In the genomic region with DNA sequence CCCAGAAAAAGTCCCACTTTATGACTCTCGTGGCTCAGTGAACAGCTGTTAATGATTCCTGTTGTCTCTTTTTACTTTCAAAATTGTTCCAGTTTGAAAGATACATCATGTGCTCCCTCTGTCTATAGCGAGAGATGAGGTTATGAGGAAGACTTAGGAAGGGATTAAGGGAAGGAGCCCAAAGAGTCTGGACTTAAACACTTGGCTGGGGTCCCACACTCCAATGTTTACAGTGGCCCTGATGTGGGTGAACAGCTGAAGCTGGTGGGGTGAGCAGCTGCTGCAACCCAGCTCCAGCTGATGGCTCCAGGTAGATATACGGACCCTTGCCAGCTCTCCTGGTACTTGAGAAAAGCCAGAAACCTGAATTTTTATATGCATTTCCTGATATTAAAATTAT, we compare ENCODE assay signal across 21 cellular contexts.
DNase-seq lines count a peak whose midpoint lies in the region; ATAC-seq and TF ChIP-seq lines count a peak whose summit lies in the region.
"Had no signal": no experiment of that assay in that cellular context is flagged by ENCODE, and none has a peak within 500 bp of the region (broad histone marks: within the 10 kb centered on the region; RNA-seq: fewer than 3 reads in every experiment).

No MANE protein-coding gene starts in this region.

- no peaks in the 10 kb centered on the region for H4K20me1 ChIP-seq in BLaER1 treated with 17β-estradiol and CSF1 and Interleukin-3, amounts not matched to agents 10 nM and 100 nM

- no peaks in the 10 kb centered on the region for H3K27me3 ChIP-seq in BLaER1 treated with 17β-estradiol and CSF1 and Interleukin-3, amounts not matched to agents 10 nM and 100 nM
- H3K27me3 ChIP-seq in psoas muscle (ENCODE audit: insufficient read depth in 3 of 3, low read length in 2 of 3), result no peaks in the 10 kb centered on the region
- H3K27me3 ChIP-seq: BE2C, SJSA1 had no signal

- no peaks in the 10 kb centered on the region for H3K9me3 Mint-ChIP-seq in activated T-helper 17 cell treated with anti-CD3 and anti-CD28 coated beads, Interleukin-2, amount 50 U/mL, for 72 hours
- H3K9me3 Mint-ChIP-seq: CD4-positive, alpha-beta T cell; GM23338; IgD-negative memory B cell had no signal

- H3K27ac Mint-ChIP-seq in activated T-helper 17 cell treated with anti-CD3 and anti-CD28 coated beads, Interleukin-2, amount 50 U/mL, for 72 hours, result peak overlapping the region; percentile 80
- H3K27ac Mint-ChIP-seq: CD4-positive, alpha-beta T cell; GM23338; IgD-negative memory B cell had no signal

- peak; percentile 35 for DNase-seq in NCI-H1092 (lab: John Stamatoyannopoulos, UW)
- DNase-seq in psoas muscle, result no peak
- no peak for DNase-seq in stimulated activated CD4-positive, alpha-beta T cell treated with anti-CD3 and anti-CD28 coated beads, Interleukin-1b, Interleukin-23, amount 100 ng/mL, for 48 hours
- DNase-seq: CD4-positive, alpha-beta T cell; COR-L47; DMS153; GDM1; NCI-H1417 treated with DMSO at 0.1 percent for 48 hours; NCI-H187 treated with DMSO at 0.1 percent for 48 hours; NCI-H2107; NCI-H748 treated with DMSO at 0.1 percent for 48 hours; OCI-M1 had no signal

- H3K27ac ChIP-seq in BLaER1 treated with 17β-estradiol and CSF1 and Interleukin-3, amounts not matched to agents 10 nM and 100 nM, result no peak overlapping the region
- peak overlapping the region; percentile 67 for H3K27ac ChIP-seq in psoas muscle
- H3K27ac ChIP-seq: SJSA1 had no signal

- H3K4me3 ChIP-seq in BLaER1 treated with 17β-estradiol and CSF1 and Interleukin-3, amounts not matched to agents 10 nM and 100 nM, result no peak overlapping the region
- no peak overlapping the region for H3K4me3 ChIP-seq in psoas muscle
- H3K4me3 ChIP-seq: GM23338, HAP-1, SJSA1 had no signal

- no peaks in the 10 kb centered on the region for H3K36me3 Mint-ChIP-seq in activated T-helper 17 cell treated with anti-CD3 and anti-CD28 coated beads, Interleukin-2, amount 50 U/mL, for 72 hours (ENCODE audit: low read depth)

- no peak for TF ChIP-seq CTCF in psoas muscle (IDR thresholded peaks at IDR 0.05)

- peaks cover 14% of the 10 kb centered on the region for H3K4me1 Mint-ChIP-seq in activated T-helper 17 cell treated with anti-CD3 and anti-CD28 coated beads, Interleukin-2, amount 50 U/mL, for 72 hours

- no peak overlapping the region for H3K4me3 Mint-ChIP-seq in activated T-helper 17 cell treated with anti-CD3 and anti-CD28 coated beads, Interleukin-2, amount 50 U/mL, for 72 hours
- H3K4me3 Mint-ChIP-seq: CD4-positive, alpha-beta T cell; GM23338; IgD-negative memory B cell had no signal

- H3K4me2 ChIP-seq in BLaER1 treated with 17β-estradiol and CSF1 and Interleukin-3, amounts not matched to agents 10 nM and 100 nM, result peak overlapping the region in 6 of 11 experiments; percentile 41 to 64 (median 54); a peak in 11 of 22 replicates
- H3K4me2 ChIP-seq: GM23338 had no signal

- H3K9ac ChIP-seq in BLaER1 treated with 17β-estradiol and CSF1 and Interleukin-3, amounts not matched to agents 10 nM and 100 nM, result no peak overlapping the region

- intact Hi-C loops in psoas muscle (cut with DNase I), result no loop called here

- ATAC-seq in activated T-helper 17 cell treated with anti-CD3 and anti-CD28 coated beads, Interleukin-2, amount 50 U/mL, for 72 hours (replicated peaks), result no peak
- ATAC-seq in psoas muscle, result peak in 1 of 4 donors; percentile 20
- no peak for ATAC-seq in HG02973 (IDR thresholded peaks at IDR 0.05; ENCODE audit: unreplicated experiment)
- ATAC-seq in HG02798 (IDR thresholded peaks at IDR 0.05; ENCODE audit: poor library complexity, unreplicated experiment), result no peak

- no peaks in the 10 kb centered on the region for H3K27me3 Mint-ChIP-seq in activated T-helper 17 cell treated with anti-CD3 and anti-CD28 coated beads, Interleukin-2, amount 50 U/mL, for 72 hours
- H3K27me3 Mint-ChIP-seq: CD4-positive, alpha-beta T cell had no signal

- WGBS in psoas muscle, 3 donors, result 34 to 50% (median 49%) methylated on average over 3 of the region's 3 CpGs

- H3K36me3 ChIP-seq in BLaER1 treated with 17β-estradiol and CSF1 and Interleukin-3, amounts not matched to agents 10 nM and 100 nM, result no peaks in the 10 kb centered on the region
- no peaks in the 10 kb centered on the region for H3K36me3 ChIP-seq in psoas muscle (ENCODE audit: insufficient read depth in 1 of 2, low read depth in 1 of 2)
- H3K36me3 ChIP-seq: BE2C, HAP-1, SJSA1 had no signal

- H3K9me3 ChIP-seq in BLaER1 treated with 17β-estradiol and CSF1 and Interleukin-3, amounts not matched to agents 10 nM and 100 nM (replicated peaks in 1 of 11), result no peaks in the 10 kb centered on the region
- no peaks in the 10 kb centered on the region for H3K9me3 ChIP-seq in psoas muscle
- H3K9me3 ChIP-seq: BE2C, HAP-1, SJSA1 had no signal

- H3K4me1 ChIP-seq in BLaER1 treated with 17β-estradiol and CSF1 and Interleukin-3, amounts not matched to agents 10 nM and 100 nM, result peaks cover 0 to 33% (median 27%) of the 10 kb centered on the region in 10 experiments; a peak in 15 of 20 replicates
- peaks cover 33% of the 10 kb centered on the region for H3K4me1 ChIP-seq in psoas muscle
- H3K4me1 ChIP-seq: HAP-1, SJSA1 had no signal
